ENCODE assay signal across 21 cellular contexts in the genomic region with DNA sequence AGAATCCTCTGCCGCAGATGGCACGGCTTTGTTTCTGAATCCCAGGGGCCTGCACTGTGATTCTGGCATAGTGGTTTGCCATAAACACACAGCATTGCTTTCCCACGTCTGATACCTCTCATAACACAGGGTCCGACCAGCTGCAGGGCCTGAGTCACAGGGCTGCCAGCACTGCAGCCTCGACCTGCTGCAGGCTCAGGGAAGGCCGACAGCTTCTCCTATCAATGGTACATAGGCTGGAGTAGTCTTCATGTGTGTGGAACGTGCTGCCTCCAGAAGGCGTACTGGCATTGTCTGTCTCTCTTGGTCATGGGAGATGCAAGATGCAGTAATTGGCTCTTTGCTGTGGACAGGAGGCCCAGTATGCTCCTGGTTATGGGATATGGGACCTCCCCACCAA. TPM values are rescaled to one million over a fixed set of nuclear protein-coding genes. Genes with fewer than 3 reads are reported as not detected.
DNase-seq lines count a peak whose midpoint lies in the region; ATAC-seq, FAIRE-seq and TF ChIP-seq lines count a peak whose summit lies in the region.
"Had no signal": no experiment of that assay in that cellular context is flagged by ENCODE, and none has a peak within 500 bp of the region (broad histone marks: within the 10 kb centered on the region; RNA-seq: fewer than 3 reads in every experiment).

No MANE protein-coding gene starts in this region.

- no peak for TF ChIP-seq POLR2A in heart left ventricle (IDR thresholded peaks at IDR 0.05)

- H3K27ac ChIP-seq in heart left ventricle = no peak overlapping the region
- H3K27ac ChIP-seq in osteoblast (ENCODE audit: low read depth, low read length) = no peak overlapping the region
- H3K27ac ChIP-seq: A549, C4-2B, GM23248 had no signal

- H3K4me3 Mint-ChIP-seq in effector memory CD8-positive, alpha-beta T cell = no peak overlapping the region
- H3K4me3 Mint-ChIP-seq: CD4-positive, alpha-beta T cell had no signal

- intact Hi-C loops in cardiac septum (cut with DNase I) (no loop called here), heart left ventricle (cut with DNase I) (loop anchor here in 3 of 10 donors (10.0 kb wide), 2 partner anchors 45 to 55 kb away; a partner anchor contains a TSS)

- peaks cover 0 to 15% (median 0%) of the 10 kb centered on the region in 9 donors for H3K27me3 ChIP-seq in heart left ventricle
- H3K27me3 ChIP-seq in bronchial epithelial cell (ENCODE audit: control insufficient read depth, insufficient read depth, low read length) = no peaks in the 10 kb centered on the region
- no peaks in the 10 kb centered on the region for H3K27me3 ChIP-seq in osteoblast (ENCODE audit: insufficient read depth, low read length)

- H3K4me3 ChIP-seq in heart left ventricle (no peak overlapping the region), bronchial epithelial cell (ENCODE audit: low read depth, low read length) (no peak overlapping the region), osteoblast (ENCODE audit: insufficient read depth, low read length) (no peak overlapping the region)
- H3K4me3 ChIP-seq: A549, GM23248 had no signal

- no peaks in the 10 kb centered on the region for H3K36me3 Mint-ChIP-seq in effector memory CD8-positive, alpha-beta T cell (ENCODE audit: insufficient read depth)

- no peaks in the 10 kb centered on the region for H3K36me3 ChIP-seq in heart left ventricle
- H3K36me3 ChIP-seq in bronchial epithelial cell (ENCODE audit: control insufficient read depth, insufficient read depth, low read length) = no peaks in the 10 kb centered on the region
- no peaks in the 10 kb centered on the region for H3K36me3 ChIP-seq in osteoblast (ENCODE audit: insufficient read depth, low read length)

- H3K27me3 Mint-ChIP-seq in effector memory CD8-positive, alpha-beta T cell = peaks cover 67 to 80% of the 10 kb centered on the region in 2 donors
- H3K27me3 Mint-ChIP-seq: CD4-positive, alpha-beta T cell had no signal

- no peak overlapping the region for H3K27ac Mint-ChIP-seq in effector memory CD8-positive, alpha-beta T cell
- H3K27ac Mint-ChIP-seq: CD4-positive, alpha-beta T cell had no signal

- ATAC-seq in heart left ventricle (no peak), GM18867 (IDR thresholded peaks at IDR 0.05; ENCODE audit: unreplicated experiment) (no peak)
- no peak for ATAC-seq in effector memory CD8-positive, alpha-beta T cell (replicated peaks)
- ATAC-seq: A549 had no signal

- no peak for TF ChIP-seq CTCF in heart left ventricle (IDR thresholded peaks at IDR 0.05)
- no peak for TF ChIP-seq CTCF in bronchial epithelial cell (IDR thresholded peaks at IDR 0.05; ENCODE audit: insufficient read depth, low read length, severe bottlenecking)
- TF ChIP-seq CTCF in osteoblast (IDR thresholded peaks at IDR 0.05; ENCODE audit: extremely low read depth, low read depth, low read length) = no peak

- H3K4me1 Mint-ChIP-seq in effector memory CD8-positive, alpha-beta T cell (ENCODE audit: low read depth in 2 of 2) = no peaks in the 10 kb centered on the region

- H3K9me3 Mint-ChIP-seq in effector memory CD8-positive, alpha-beta T cell = peaks cover 5 to 6% of the 10 kb centered on the region in 2 donors
- H3K9me3 Mint-ChIP-seq: CD4-positive, alpha-beta T cell had no signal

- H3K79me2 ChIP-seq in osteoblast (ENCODE audit: insufficient read depth, low read length) = no peaks in the 10 kb centered on the region

- H2AFZ ChIP-seq in osteoblast (ENCODE audit: low read length) = no peak overlapping the region
- H2AFZ ChIP-seq: GM23248 had no signal

- 79 to 89% (median 82%) methylated on average over 6 to 8 of the region's 8 CpGs for WGBS in heart left ventricle, 4 donors

- DNase-seq in cardiac septum (ENCODE audit: low spot score) (peak; percentile 41), heart left ventricle (no peak), bronchial epithelial cell (ENCODE audit: low read depth) (no peak), osteoblast (ENCODE audit: insufficient read length, low spot score, missing footprints) (peak; percentile 62), DMS53 (lab: John Stamatoyannopoulos, UW) (no peak)
- no peak for DNase-seq in effector memory CD8-positive, alpha-beta T cell
- DNase-seq: AML-193; CD4-positive, alpha-beta T cell; DMS79; GDM1; GM23248; HCEC 1CT; IMR-90; KBM-7 had no signal

- H3K4me2 ChIP-seq in osteoblast (ENCODE audit: insufficient read depth, low read length) = no peak overlapping the region
- H3K4me2 ChIP-seq: A549 had no signal

- no peaks in the 10 kb centered on the region for H4K20me1 ChIP-seq in osteoblast (ENCODE audit: insufficient read depth, low read length)

- H3K9me3 ChIP-seq in heart left ventricle = peaks cover 0 to 21% (median 5%) of the 10 kb centered on the region in 12 donors
- no peaks in the 10 kb centered on the region for H3K9me3 ChIP-seq in osteoblast (ENCODE audit: low read depth, low read length)

- H3K4me1 ChIP-seq in heart left ventricle = no peaks in the 10 kb centered on the region
- H3K4me1 ChIP-seq in osteoblast (ENCODE audit: insufficient read depth, low read length) = no peaks in the 10 kb centered on the region
- H3K4me1 ChIP-seq: A549, Caco-2 had no signal

- peak; percentile 18 for FAIRE-seq in bronchial epithelial cell (lab: Jason Lieb, UNC)
- FAIRE-seq: A549, D721Med, H54, HTR-8/SVneo had no signal

RNA-seq across cellular contexts. Expression of a gene that starts 53.5 kb away (rescaled TPM):
- total RNA-seq in cardiac septum (1.1 TPM), heart left ventricle (1 to 10 TPM; 1.5 to 4.0 (median 3.3) TPM), bronchial epithelial cell (1.6 and 1.9 TPM in 2 replicates), osteoblast (0.36 TPM in 1 of 2 replicates, not detected in the other)
- polyA plus RNA-seq in heart left ventricle = 1 to 10 TPM; 2.8 to 3.1 TPM
- total RNA-seq: GM23248 had no signal
- polyA plus RNA-seq: GM23248 had no signal

Comparison
In these comparisons a context has a peak if more than half of its experiments do, and no peak if none do; other contexts are left out.
1. DNase-seq: peak in cardiac septum (single experiment) and osteoblast (single experiment); none in heart left ventricle (0 of 5), bronchial epithelial cell (single experiment), effector memory CD8-positive, alpha-beta T cell (0 of 3) and DMS53 (single experiment).